In the genomic region with DNA sequence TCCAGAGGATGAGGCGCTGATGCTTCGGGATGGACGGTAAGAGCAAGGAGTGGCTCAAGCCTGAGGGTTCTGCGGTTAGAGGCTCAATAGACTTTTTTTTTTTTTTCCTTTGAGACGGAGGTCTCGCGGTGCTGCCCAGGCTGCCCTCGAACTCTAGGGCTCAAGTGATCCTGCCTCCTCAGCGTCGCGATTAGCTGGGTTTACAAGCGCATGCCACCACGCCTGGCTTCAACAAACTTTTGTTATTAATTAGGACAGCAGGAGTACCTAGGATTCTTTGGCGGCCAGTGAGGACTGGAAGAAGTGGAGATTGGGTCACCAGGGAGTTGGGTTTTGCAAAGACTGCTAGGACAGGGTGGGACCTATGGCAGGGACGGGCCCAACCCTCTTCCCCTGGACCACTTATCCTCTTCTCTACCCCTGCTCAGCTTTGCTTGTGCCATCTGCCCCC, we compare ENCODE assay signal across 8 cellular contexts. TPM values are rescaled to one million over a fixed set of nuclear protein-coding genes. Genes with fewer than 3 reads are reported as not detected.
DNase-seq lines count a peak whose midpoint lies in the region; ATAC-seq lines count a peak whose summit lies in the region.

No MANE protein-coding gene starts in this region.

- no peaks in the 10 kb centered on the region for H3K27me3 ChIP-seq in stomach smooth muscle (ENCODE audit: control insufficient read depth in 1 of 2, insufficient read depth in 2 of 2, low read length in 2 of 2)

- H3K27ac Mint-ChIP-seq in immature natural killer cell: peak overlapping the region; percentile 91 to 98 (median 95)

- H3K4me1 ChIP-seq in stomach smooth muscle (ENCODE audit: control insufficient read depth, insufficient read depth, low read length): peaks cover 28% of the 10 kb centered on the region

- H3K27me3 Mint-ChIP-seq in immature natural killer cell (ENCODE audit: low read depth in 3 of 3): peaks cover 9 to 15% (median 10%) of the 10 kb centered on the region in 3 donors

- H3K27ac ChIP-seq in stomach smooth muscle (ENCODE audit: low read length): peak overlapping the region; percentile 97

- H3K4me1 Mint-ChIP-seq in immature natural killer cell: peaks cover 40 to 47% of the 10 kb centered on the region in 2 donors

- DNase-seq in ELF-1 (ENCODE audit: low read depth, low spot score): peak; percentile 77
- DNase-seq in Jurkat, Clone E6-1 (ENCODE audit: low read depth, low spot score): no peak
- peak; percentile 82 for DNase-seq in amniotic epithelial cell (ENCODE audit: low read depth)
- no peak for DNase-seq in immature natural killer cell
- no peak for DNase-seq in ureter (ENCODE audit: low spot score)

- H3K36me3 Mint-ChIP-seq in immature natural killer cell: peaks cover 12 to 26% (median 24%) of the 10 kb centered on the region in 3 donors

- no peaks in the 10 kb centered on the region for H3K9me3 ChIP-seq in stomach smooth muscle (ENCODE audit: control insufficient read depth in 2 of 2, low read length in 2 of 2)

- H3K4me3 ChIP-seq in Jurkat, Clone E6-1 (ENCODE audit: low read length): peak overlapping the region; percentile 99
- peak overlapping the region; percentile 90 to 98 for H3K4me3 ChIP-seq in stomach smooth muscle (ENCODE audit: low read length in 2 of 2)

- peak overlapping the region; percentile 94 to 100 (median 99) for H3K4me3 Mint-ChIP-seq in immature natural killer cell

- no peak for ATAC-seq in HG03571 (IDR thresholded peaks at IDR 0.05; ENCODE audit: unreplicated experiment)
- ATAC-seq in HG03196 (IDR thresholded peaks at IDR 0.05; ENCODE audit: unreplicated experiment): no peak

- H3K36me3 ChIP-seq in stomach smooth muscle (ENCODE audit: control insufficient read depth in 2 of 2, insufficient read depth in 2 of 2, low read length in 2 of 2): peaks cover 11 to 14% of the 10 kb centered on the region in 2 donors

- no peaks in the 10 kb centered on the region for H3K9me3 Mint-ChIP-seq in immature natural killer cell

- H3K9ac ChIP-seq in stomach smooth muscle (ENCODE audit: low read length in 2 of 2): peak overlapping the region; percentile 84 to 96

RNA-seq across cellular contexts. Expression of a gene that starts 0.6 kb away (rescaled TPM):
- 79.8 TPM for polyA plus RNA-seq in Jurkat, Clone E6-1 (2012; ENCODE audit: insufficient read depth, insufficient read length)
- polyA plus RNA-seq in immature natural killer cell: 100 to 1,000 TPM in 1 of 3 donors, 10 to 100 TPM in 2; 79.4 to 122 (median 96.4) TPM
- 24.2 TPM for total RNA-seq in ureter

RNA-seq across cellular contexts. Expression of a gene that starts 0.8 kb away (rescaled TPM):
- polyA plus RNA-seq in Jurkat, Clone E6-1 (2012; ENCODE audit: insufficient read depth, insufficient read length): 9.5 TPM
- under 1 TPM in 1 of 3 donors, not detected in 2; 0.29 TPM for polyA plus RNA-seq in immature natural killer cell
- total RNA-seq in ureter: 12.0 TPM

RNA-seq across cellular contexts. Expression of a gene that starts 9.2 kb away (rescaled TPM):
- polyA plus RNA-seq in Jurkat, Clone E6-1 (2012; ENCODE audit: insufficient read depth, insufficient read length): 4.8 TPM
- 1 to 10 TPM in 1 of 3 donors, not detected in 2; 1.3 TPM for polyA plus RNA-seq in immature natural killer cell
- total RNA-seq in ureter: 2.0 TPM

RNA-seq across cellular contexts. Expression of a gene that starts 10.1 kb away (rescaled TPM):
- not detected for polyA plus RNA-seq in Jurkat, Clone E6-1 (2012; ENCODE audit: insufficient read depth, insufficient read length)
- polyA plus RNA-seq in immature natural killer cell: 10 to 100 TPM; 25.9 to 69.2 (median 32.0) TPM
- total RNA-seq in ureter: 0.34 TPM

RNA-seq across cellular contexts. Expression of a gene that starts 20.1 kb away (rescaled TPM):
- 7.8 TPM for polyA plus RNA-seq in Jurkat, Clone E6-1 (2012; ENCODE audit: insufficient read depth, insufficient read length)
- polyA plus RNA-seq in immature natural killer cell: 1 to 10 TPM in 1 of 3 donors, under 1 TPM in 2; 0.23 to 1.5 (median 0.54) TPM
- 6.2 TPM for total RNA-seq in ureter

Comparison
In these comparisons a context has a peak if more than half of its experiments do, and no peak if none do; other contexts are left out.
1. DNase-seq: peak in ELF-1 (single experiment) and amniotic epithelial cell (single experiment); none in Jurkat, Clone E6-1 (single experiment), immature natural killer cell (0 of 3) and ureter (single experiment).